15 cellular contexts compared by ENCODE assay signal in genomic region chr7:911791-912480, GRCh38. TPM values are rescaled to one million over a fixed set of nuclear protein-coding genes. Genes with fewer than 3 reads are reported as not detected.
DNase-seq lines count a peak whose midpoint lies in the region; ATAC-seq and TF ChIP-seq lines count a peak whose summit lies in the region.
"Had no signal": no experiment of that assay in that cellular context is flagged by ENCODE, and none has a peak within 500 bp of the region (broad histone marks: within the 10 kb centered on the region; RNA-seq: fewer than 3 reads in every experiment).

No MANE protein-coding gene starts in this region.

- H4K91ac ChIP-seq in mesenchymal stem cell (ENCODE audit: low read length), result peak overlapping the region; percentile 41

- WGBS in mesenchymal stem cell, result 94% methylated on average over 39 of the region's 41 CpGs

- no peak overlapping the region for H2BK12ac ChIP-seq in mesenchymal stem cell (ENCODE audit: low read length in 2 of 2)

- intact Hi-C loops in dorsolateral prefrontal cortex (cut with DNase I), result no loop called here

- H3K4me3 ChIP-seq in dorsolateral prefrontal cortex (no peak overlapping the region), mesenchymal stem cell (ENCODE audit: insufficient read depth in 1 of 2, low read depth in 1 of 2, low read length in 2 of 2) (no peak overlapping the region)
- H3K4me3 ChIP-seq: PC-9 had no signal

- peak overlapping the region; percentile 66 to 100 (median 97) for H3K27ac ChIP-seq in dorsolateral prefrontal cortex
- no peak overlapping the region for H3K27ac ChIP-seq in mesenchymal stem cell (ENCODE audit: low read length, poor library complexity, severe bottlenecking)
- H3K27ac ChIP-seq: PC-9 had no signal

- H3K4me2 ChIP-seq in mesenchymal stem cell (ENCODE audit: low read length, poor library complexity, severe bottlenecking), result no peak overlapping the region
- H3K4me2 ChIP-seq: PC-9 had no signal

- H3K18ac ChIP-seq in mesenchymal stem cell (ENCODE audit: low read depth in 1 of 2, low read length in 2 of 2), result no peak overlapping the region

- no peaks in the 10 kb centered on the region for H3K9me3 ChIP-seq in mesenchymal stem cell (ENCODE audit: control insufficient read depth, low read length)
- H3K9me3 ChIP-seq: BE2C had no signal

- TF ChIP-seq CTCF in dorsolateral prefrontal cortex (IDR thresholded peaks at IDR 0.05 in 54 of 56, conservative IDR thresholded peaks at IDR 0.05 in 2 of 56; ENCODE audit: low read depth in 1 of 56, partially characterized antibody in 56 of 56), result peak in 16 of 56 donors; percentile 2 to 46 (median 18)

- peaks cover 0 to 4% of the 10 kb centered on the region in 2 experiments for H3K36me3 ChIP-seq in mesenchymal stem cell (ENCODE audit: control insufficient read depth in 1 of 2, insufficient read depth in 2 of 2, low read depth in 1 of 2, low read length in 2 of 2)
- H3K36me3 ChIP-seq: BE2C had no signal

- no peak overlapping the region for H2BK120ac ChIP-seq in mesenchymal stem cell (ENCODE audit: low read depth, low read length)

- no peak overlapping the region for H2AFZ ChIP-seq in mesenchymal stem cell (ENCODE audit: low read depth, low read length)
- H2AFZ ChIP-seq: PC-9 had no signal

- H3K27me3 ChIP-seq in dorsolateral prefrontal cortex (no peaks in the 10 kb centered on the region), mesenchymal stem cell (ENCODE audit: control insufficient read depth in 1 of 2, insufficient read depth in 1 of 2, low read length in 2 of 2) (peaks cover 31 to 56% of the 10 kb centered on the region in 2 experiments)
- H3K27me3 ChIP-seq: BE2C had no signal

- DNase-seq in amygdala (lab: John Stamatoyannopoulos, UW) (peak in 49 of 56 donors; percentile 29 to 92 (median 66)), dorsolateral prefrontal cortex (peak in 9 of 10 donors; percentile 67 to 88 (median 83)), mesenchymal stem cell (no peak), superior temporal gyrus (ENCODE audit: extremely low spot score) (peak; percentile 81), LoVo (ENCODE audit: low spot score) (no peak)
- DNase-seq: BE2C; CD8-positive, alpha-beta memory T cell; DMS 273 treated with DMSO at 0.1 percent for 48 hours; H7; NCI-H2107; NCI-H345; NCI-H69; PC-9 had no signal

- no peak for ATAC-seq in HG03108 (IDR thresholded peaks at IDR 0.05; ENCODE audit: unreplicated experiment)
- no peak for ATAC-seq in GM21423 (IDR thresholded peaks at IDR 0.05; ENCODE audit: unreplicated experiment)

- no peak overlapping the region for H3K9ac ChIP-seq in mesenchymal stem cell (ENCODE audit: low read length)

- no peak overlapping the region for H3K4ac ChIP-seq in mesenchymal stem cell (ENCODE audit: low read depth in 1 of 2, low read length in 2 of 2)

- H3K4me1 ChIP-seq in mesenchymal stem cell (ENCODE audit: control insufficient read depth, insufficient read depth, low read depth, low read length), result peaks cover 39% of the 10 kb centered on the region

- H2BK15ac ChIP-seq in mesenchymal stem cell (ENCODE audit: low read depth, poor library complexity, severe bottlenecking), result no peak overlapping the region

- no peak overlapping the region for H2AK5ac ChIP-seq in mesenchymal stem cell (ENCODE audit: low read length, severe bottlenecking)

- no peak overlapping the region for H2BK5ac ChIP-seq in mesenchymal stem cell (ENCODE audit: low read depth, low read length, poor library complexity, severe bottlenecking)

- H3K14ac ChIP-seq in mesenchymal stem cell (ENCODE audit: low read length in 2 of 2), result peak overlapping the region in 1 of 2 experiments; percentile 45

- H3K23ac ChIP-seq in mesenchymal stem cell (ENCODE audit: low read length in 2 of 2), result no peak overlapping the region

- H3K79me1 ChIP-seq in mesenchymal stem cell (replicated peaks; ENCODE audit: low read length, poor library complexity, severe bottlenecking), result no peaks in the 10 kb centered on the region

- H4K8ac ChIP-seq in mesenchymal stem cell (ENCODE audit: low read length), result no peak overlapping the region

RNA-seq across cellular contexts. Expression of gene GET4, which starts 35.6 kb away (rescaled TPM):
- total RNA-seq in dorsolateral prefrontal cortex, result 10 to 100 TPM; 25.4 to 54.1 (median 40.7) TPM
- polyA plus RNA-seq in mesenchymal stem cell (2013, experiment 1 of 2), result 23.7 TPM
- polyA plus RNA-seq in mesenchymal stem cell (2013, experiment 2 of 2), result 23.3 TPM

RNA-seq across cellular contexts. Expression of gene ADAP1, which starts 42.5 kb away (rescaled TPM):
- total RNA-seq in dorsolateral prefrontal cortex, result 100 to 1,000 TPM in 118 of 120 experiments, 10 to 100 TPM in 2; 97.0 to 199 (median 136) TPM
- polyA plus RNA-seq in mesenchymal stem cell (2013, experiment 1 of 2), result 0.97 TPM
- polyA plus RNA-seq in mesenchymal stem cell (2013, experiment 2 of 2), result 0.84 TPM

Comparison
In these comparisons a context has a peak if more than half of its experiments do, and no peak if none do; other contexts are left out.
1. DNase-seq: peak in amygdala (49 of 56), dorsolateral prefrontal cortex (9 of 10) and superior temporal gyrus (single experiment); none in mesenchymal stem cell (single experiment) and LoVo (single experiment).